Comparison of ENCODE assay signal across 1 cellular context in genomic region chr16:968620-969019, GRCh38.
TF ChIP-seq lines count a peak whose summit lies in the region.

No MANE protein-coding gene starts in this region.

TF ChIP-seq in WTC11, 78 proteins besides CTCF, POLR2A, EP300 and RAD21 (continued from another document):
- TF ChIP-seq ZNF532 (CRISPR knock-in tag; IDR thresholded peaks at IDR 0.05; ENCODE audit: borderline replicate concordance) (no peak), ZNF317 (CRISPR knock-in tag; IDR thresholded peaks at IDR 0.05; ENCODE audit: borderline replicate concordance, low read depth) (no peak), KAT7 (CRISPR knock-in tag; IDR thresholded peaks at IDR 0.05; ENCODE audit: borderline replicate concordance) (no peak), SMAD3 (CRISPR knock-in tag; IDR thresholded peaks at IDR 0.05; ENCODE audit: borderline replicate concordance) (no peak), MAX (CRISPR knock-in tag; IDR thresholded peaks at IDR 0.05) (no peak), USF2 (CRISPR knock-in tag; IDR thresholded peaks at IDR 0.05) (no peak), ZNF671 (CRISPR knock-in tag; IDR thresholded peaks at IDR 0.05) (no peak), FOXP1 (CRISPR knock-in tag; IDR thresholded peaks at IDR 0.05; ENCODE audit: borderline replicate concordance) (no peak), OVOL2 (CRISPR knock-in tag; IDR thresholded peaks at IDR 0.05; ENCODE audit: borderline replicate concordance) (no peak)
- TF ChIP-seq, protein P1, sequence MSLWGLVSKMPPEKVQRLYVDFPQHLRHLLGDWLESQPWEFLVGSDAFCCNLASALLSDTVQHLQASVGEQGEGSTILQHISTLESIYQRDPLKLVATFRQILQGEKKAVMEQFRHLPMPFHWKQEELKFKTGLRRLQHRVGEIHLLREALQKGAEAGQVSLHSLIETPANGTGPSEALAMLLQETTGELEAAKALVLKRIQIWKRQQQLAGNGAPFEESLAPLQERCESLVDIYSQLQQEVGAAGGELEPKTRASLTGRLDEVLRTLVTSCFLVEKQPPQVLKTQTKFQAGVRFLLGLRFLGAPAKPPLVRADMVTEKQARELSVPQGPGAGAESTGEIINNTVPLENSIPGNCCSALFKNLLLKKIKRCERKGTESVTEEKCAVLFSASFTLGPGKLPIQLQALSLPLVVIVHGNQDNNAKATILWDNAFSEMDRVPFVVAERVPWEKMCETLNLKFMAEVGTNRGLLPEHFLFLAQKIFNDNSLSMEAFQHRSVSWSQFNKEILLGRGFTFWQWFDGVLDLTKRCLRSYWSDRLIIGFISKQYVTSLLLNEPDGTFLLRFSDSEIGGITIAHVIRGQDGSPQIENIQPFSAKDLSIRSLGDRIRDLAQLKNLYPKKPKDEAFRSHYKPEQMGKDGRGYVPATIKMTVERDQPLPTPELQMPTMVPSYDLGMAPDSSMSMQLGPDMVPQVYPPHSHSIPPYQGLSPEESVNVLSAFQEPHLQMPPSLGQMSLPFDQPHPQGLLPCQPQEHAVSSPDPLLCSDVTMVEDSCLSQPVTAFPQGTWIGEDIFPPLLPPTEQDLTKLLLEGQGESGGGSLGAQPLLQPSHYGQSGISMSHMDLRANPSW (CRISPR knock-in tag; conservative IDR thresholded peaks at IDR 0.05; ENCODE audit: low read depth), result no peak
